In genomic region chr13:24006520-24007248, GRCh38 we compare ENCODE assay signal across 1 cellular context.
TF ChIP-seq lines count a peak whose summit lies in the region.

No MANE protein-coding gene starts in this region.

TF ChIP-seq in GM23338, 12 proteins besides CTCF, POLR2A, EP300 and RAD21 (continued from another document):
- no peak for TF ChIP-seq ZNF462 (CRISPR knock-in tag; IDR thresholded peaks at IDR 0.05)
- no peak for TF ChIP-seq REST (IDR thresholded peaks at IDR 0.05; ENCODE audit: unreplicated experiment)
- no peak for TF ChIP-seq JUNB (IDR thresholded peaks at IDR 0.05; ENCODE audit: unreplicated experiment)
